In the genomic region with DNA sequence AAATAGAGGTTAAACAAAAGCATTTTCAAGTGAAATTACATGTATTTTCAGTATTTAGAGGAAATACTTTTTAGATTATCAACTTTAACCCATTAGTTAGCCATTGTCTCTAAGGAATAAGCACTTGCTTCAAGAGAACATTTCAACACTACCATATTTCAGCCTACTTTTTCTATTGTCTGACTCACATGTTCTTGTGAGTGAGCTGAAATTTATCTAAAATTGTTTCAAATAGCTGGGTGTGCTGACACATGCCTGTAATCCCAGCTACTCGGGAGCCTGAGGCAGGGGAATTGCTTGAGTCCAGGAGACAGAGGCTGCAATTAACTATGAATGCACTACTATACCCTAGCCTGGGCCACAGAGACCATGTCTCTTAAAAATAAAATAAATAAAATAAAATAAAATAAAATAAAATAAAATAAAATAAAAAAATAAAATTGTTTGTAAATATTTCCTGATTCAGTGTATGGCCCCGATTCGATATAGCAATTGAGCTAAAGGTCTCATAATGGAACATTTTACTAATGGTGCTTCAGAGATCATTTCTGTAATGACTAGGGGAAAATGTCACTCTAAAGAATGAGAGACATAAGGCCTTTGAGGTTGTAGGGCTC, we compare ENCODE assay signal across 34 cellular contexts.
DNase-seq lines count a peak whose midpoint lies in the region; ATAC-seq, FAIRE-seq and TF ChIP-seq lines count a peak whose summit lies in the region.
"Had no signal": no experiment of that assay in that cellular context is flagged by ENCODE, and none has a peak within 500 bp of the region (broad histone marks: within the 10 kb centered on the region; RNA-seq: fewer than 3 reads in every experiment).

No MANE protein-coding gene starts in this region.

- FAIRE-seq in bronchial epithelial cell (lab: Jason Lieb, UNC), result no peak
- no peak for FAIRE-seq in GM12891 (lab: Jason Lieb, UNC)
- no peak for FAIRE-seq in HTR-8/SVneo (lab: Jason Lieb, UNC)
- FAIRE-seq: D721Med, GM18507, GM19239, H1 had no signal

- H3K27me3 Mint-ChIP-seq in activated naive CD8-positive, alpha-beta T cell treated with anti-CD3 and anti-CD28 coated beads, Interleukin-2, amount 50 U/mL, for 24 hours, result no peaks in the 10 kb centered on the region
- H3K27me3 Mint-ChIP-seq in activated naive CD8-positive, alpha-beta T cell treated with anti-CD3 and anti-CD28 coated beads for 36 hours, result no peaks in the 10 kb centered on the region
- H3K27me3 Mint-ChIP-seq: activated T-helper 17 cell treated with anti-CD3 and anti-CD28 coated beads, Interleukin-2, amount 50 U/mL, for 72 hours; CD4-positive, CD25-positive, alpha-beta regulatory T cell; effector memory CD8-positive, alpha-beta T cell had no signal

- peak overlapping the region; percentile 35 for H3K27ac Mint-ChIP-seq in activated naive CD8-positive, alpha-beta T cell treated with anti-CD3 and anti-CD28 coated beads, Interleukin-2, amount 50 U/mL, for 24 hours
- H3K27ac Mint-ChIP-seq in activated naive CD8-positive, alpha-beta T cell treated with anti-CD3 and anti-CD28 coated beads for 36 hours, result no peak overlapping the region
- H3K27ac Mint-ChIP-seq: activated CD8-positive, alpha-beta T cell treated with anti-CD3 and anti-CD28 coated beads, Interleukin-2, amount 10 ng/mL, durations not matched to agents 7 days and 5 days; activated T-helper 17 cell treated with anti-CD3 and anti-CD28 coated beads, Interleukin-2, amount 50 U/mL, for 72 hours; CD4-positive, CD25-positive, alpha-beta regulatory T cell; effector memory CD8-positive, alpha-beta T cell; natural killer cell; T-helper 2 cell treated with Interferon-gamma antibody and Interleukin-4, amounts not matched to agents 5 μg/mL and 100 μg/mL, for 36 hours had no signal

- no peak overlapping the region for H3K4me3 Mint-ChIP-seq in activated naive CD8-positive, alpha-beta T cell treated with anti-CD3 and anti-CD28 coated beads, Interleukin-2, amount 50 U/mL, for 24 hours
- no peak overlapping the region for H3K4me3 Mint-ChIP-seq in activated naive CD8-positive, alpha-beta T cell treated with anti-CD3 and anti-CD28 coated beads for 36 hours
- H3K4me3 Mint-ChIP-seq: activated CD8-positive, alpha-beta T cell treated with anti-CD3 and anti-CD28 coated beads, Interleukin-2, amount 10 ng/mL, durations not matched to agents 7 days and 5 days; activated T-helper 17 cell treated with anti-CD3 and anti-CD28 coated beads, Interleukin-2, amount 50 U/mL, for 72 hours; CD4-positive, CD25-positive, alpha-beta regulatory T cell; effector memory CD8-positive, alpha-beta T cell; natural killer cell; T-helper 2 cell treated with Interferon-gamma antibody and Interleukin-4, amounts not matched to agents 5 μg/mL and 100 μg/mL, for 36 hours had no signal

- no peak overlapping the region for H3K4me3 ChIP-seq in bronchial epithelial cell (ENCODE audit: low read depth, low read length)
- H3K4me3 ChIP-seq: mucosa of descending colon had no signal

- peak; percentile 33 for ATAC-seq in activated naive CD8-positive, alpha-beta T cell treated with anti-CD3 and anti-CD28 coated beads, Interleukin-2, amount 50 U/mL, for 24 hours
- ATAC-seq: activated CD8-positive, alpha-beta T cell treated with anti-CD3 and anti-CD28 coated beads, Interleukin-2, amount 10 ng/mL, durations not matched to agents 7 days and 5 days; activated T-helper 17 cell treated with anti-CD3 and anti-CD28 coated beads, Interleukin-2, amount 50 U/mL, for 72 hours; effector memory CD8-positive, alpha-beta T cell; left colon; mucosa of descending colon; natural killer cell; Panc1 had no signal

- no peak for DNase-seq in activated naive CD8-positive, alpha-beta T cell treated with anti-CD3 and anti-CD28 coated beads, Interleukin-2, amount 50 U/mL, for 24 hours
- no peak for DNase-seq in activated naive CD8-positive, alpha-beta T cell treated with anti-CD3 and anti-CD28 coated beads for 36 hours
- DNase-seq in bronchial epithelial cell (ENCODE audit: low read depth) (peak; percentile 59), fibroblast of the conjunctiva (ENCODE audit: low read depth) (peak; percentile 57), stromal cell of bone marrow (ENCODE audit: low read depth) (peak; percentile 67), GM12891 (ENCODE audit: insufficient read length, low spot score) (no peak), HTR-8/SVneo (ENCODE audit: insufficient read length, low spot score) (no peak), GDM1 (lab: John Stamatoyannopoulos, UW) (no peak)
- DNase-seq: 8988T; activated CD8-positive, alpha-beta T cell treated with anti-CD3 and anti-CD28 coated beads, Interleukin-2, amount 10 ng/mL, durations not matched to agents 7 days and 5 days; activated naive CD4-positive, alpha-beta T cell treated with anti-CD3 and anti-CD28 coated beads, Interleukin-2, amount 50 U/mL, for 16 hours; aorta; CD4-positive, CD25-positive, alpha-beta regulatory T cell; cortex of kidney; DND-41; effector memory CD8-positive, alpha-beta T cell; erythroblast; hypothalamus; Karpas-422; left colon; mucosa of descending colon; natural killer cell; NCI-H146; NCI-H446; NCI-H748 treated with DMSO at 0.1 percent for 48 hours; SIG-M5; stimulated activated naive CD4-positive, alpha-beta T cell treated with Interleukin-2 at 50 U/mL for 16 hours had no signal

- peaks cover 10% of the 10 kb centered on the region for H3K4me1 Mint-ChIP-seq in activated naive CD8-positive, alpha-beta T cell treated with anti-CD3 and anti-CD28 coated beads, Interleukin-2, amount 50 U/mL, for 24 hours
- no peaks in the 10 kb centered on the region for H3K4me1 Mint-ChIP-seq in activated naive CD8-positive, alpha-beta T cell treated with anti-CD3 and anti-CD28 coated beads for 36 hours
- H3K4me1 Mint-ChIP-seq: activated T-helper 17 cell treated with anti-CD3 and anti-CD28 coated beads, Interleukin-2, amount 50 U/mL, for 72 hours; CD4-positive, CD25-positive, alpha-beta regulatory T cell; natural killer cell had no signal

- peaks cover 6% of the 10 kb centered on the region for H3K36me3 Mint-ChIP-seq in activated naive CD8-positive, alpha-beta T cell treated with anti-CD3 and anti-CD28 coated beads, Interleukin-2, amount 50 U/mL, for 24 hours (ENCODE audit: low read depth)
- H3K36me3 Mint-ChIP-seq in activated naive CD8-positive, alpha-beta T cell treated with anti-CD3 and anti-CD28 coated beads for 36 hours, result no peaks in the 10 kb centered on the region
- H3K36me3 Mint-ChIP-seq: CD4-positive, CD25-positive, alpha-beta regulatory T cell had no signal

- no peak for TF ChIP-seq CTCF in bronchial epithelial cell (IDR thresholded peaks at IDR 0.05; ENCODE audit: insufficient read depth, low read length, severe bottlenecking)

- H3K9me3 Mint-ChIP-seq in activated naive CD8-positive, alpha-beta T cell treated with anti-CD3 and anti-CD28 coated beads, Interleukin-2, amount 50 U/mL, for 24 hours, result no peaks in the 10 kb centered on the region
- H3K9me3 Mint-ChIP-seq in activated naive CD8-positive, alpha-beta T cell treated with anti-CD3 and anti-CD28 coated beads for 36 hours, result no peaks in the 10 kb centered on the region
- H3K9me3 Mint-ChIP-seq: activated T-helper 17 cell treated with anti-CD3 and anti-CD28 coated beads, Interleukin-2, amount 50 U/mL, for 72 hours; CD4-positive, CD25-positive, alpha-beta regulatory T cell; effector memory CD8-positive, alpha-beta T cell; natural killer cell; T-helper 2 cell treated with Interferon-gamma antibody and Interleukin-4, amounts not matched to agents 5 μg/mL and 100 μg/mL, for 36 hours had no signal

- TF ChIP-seq POLR2A in GM12891 (IDR thresholded peaks at IDR 0.05; ENCODE audit: low read depth, low read length), result no peak

- no peaks in the 10 kb centered on the region for H3K27me3 ChIP-seq in bronchial epithelial cell (ENCODE audit: control insufficient read depth, insufficient read depth, low read length)

- no peaks in the 10 kb centered on the region for H3K36me3 ChIP-seq in bronchial epithelial cell (ENCODE audit: control insufficient read depth, insufficient read depth, low read length)

TF ChIP-seq in GM12891, 5 proteins besides CTCF, POLR2A, EP300 and RAD21:
- TF ChIP-seq TAF1 (IDR thresholded peaks at IDR 0.05; ENCODE audit: low read depth, low read length), result no peak
TF ChIP-seq in GM12891: peak in this region for 0.

Comparison
In these comparisons a context has a peak if more than half of its experiments do, and no peak if none do; other contexts are left out.
1. DNase-seq: peak in bronchial epithelial cell (single experiment), fibroblast of the conjunctiva (single experiment) and stromal cell of bone marrow (single experiment); none in activated naive CD8-positive, alpha-beta T cell treated with anti-CD3 and anti-CD28 coated beads, Interleukin-2, amount 50 U/mL, for 24 hours (single experiment), activated naive CD8-positive, alpha-beta T cell treated with anti-CD3 and anti-CD28 coated beads for 36 hours (single experiment), GM12891 (single experiment), HTR-8/SVneo (single experiment) and GDM1 (single experiment).